In the genomic region with DNA sequence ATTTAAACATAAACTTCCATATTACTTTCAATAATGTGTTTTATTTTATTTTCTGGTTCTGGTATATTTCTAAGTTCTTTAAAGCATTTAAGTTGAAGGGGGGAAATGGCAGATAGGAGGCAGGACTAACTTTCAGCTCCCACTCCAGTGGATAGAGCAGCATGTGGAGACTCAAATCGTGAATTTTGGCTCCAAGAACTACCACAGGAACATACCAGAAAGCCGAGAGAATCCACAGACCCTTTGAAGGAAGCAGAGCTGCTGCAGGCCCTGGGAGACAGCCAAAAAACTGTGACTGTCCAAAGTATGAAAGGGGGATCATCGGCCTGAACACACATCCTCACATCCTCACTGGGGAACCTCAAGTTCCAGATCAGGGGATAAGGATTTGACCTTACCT, we compare ENCODE assay signal across 15 cellular contexts.
"Had no signal": no experiment of that assay in that cellular context is flagged by ENCODE, and none has a peak within 500 bp of the region (broad histone marks: within the 10 kb centered on the region; RNA-seq: fewer than 3 reads in every experiment).

No MANE protein-coding gene starts in this region.

- H3K36me3 ChIP-seq: spleen, tibial artery, uterus had no signal

- H3K27me3 Mint-ChIP-seq: central memory CD8-positive, alpha-beta T cell had no signal

- H3K27me3 ChIP-seq: spleen, tibial artery, uterus had no signal

- H3K4me3 ChIP-seq: spleen, tibial artery, uterus had no signal

- H3K4me3 Mint-ChIP-seq: activated naive CD4-positive, alpha-beta T cell treated with anti-CD3 and anti-CD28 coated beads, Interleukin-2, amount 50 U/mL, for 24 hours; brain; central memory CD8-positive, alpha-beta T cell; nephron had no signal

- H3K9me3 Mint-ChIP-seq: nephron had no signal

- H3K36me3 Mint-ChIP-seq: activated naive CD4-positive, alpha-beta T cell treated with anti-CD3 and anti-CD28 coated beads, Interleukin-2, amount 50 U/mL, for 24 hours; brain had no signal

- H3K27ac ChIP-seq: spleen, tibial artery, uterus had no signal

- H3K9me3 ChIP-seq: tibial artery, uterus had no signal

- H3K4me1 ChIP-seq: spleen, uterus had no signal

- H3K4me1 Mint-ChIP-seq: activated naive CD4-positive, alpha-beta T cell treated with anti-CD3 and anti-CD28 coated beads, Interleukin-2, amount 50 U/mL, for 24 hours; central memory CD8-positive, alpha-beta T cell; nephron had no signal

- DNase-seq: activated CD4-positive, alpha-beta T cell treated with anti-CD3 and anti-CD28 coated beads, Interleukin-2, amount 50 U/mL, for 4 hours; activated gamma-delta T cell; cortex of kidney; spleen; stimulated activated naive CD8-positive, alpha-beta T cell treated with anti-CD3 and anti-CD28 coated beads, Interleukin-15, Interleukin-2, amounts not matched to agents 100 U/mL and 50 U/mL, for 24 hours; substantia nigra; SW 1271; T-helper 2 cell; uterus had no signal

- ATAC-seq: sciatic nerve; stimulated activated naive CD8-positive, alpha-beta T cell treated with anti-CD3 and anti-CD28 coated beads, Interleukin-15, Interleukin-2, amounts not matched to agents 100 U/mL and 50 U/mL, for 24 hours had no signal

- H3K27ac Mint-ChIP-seq: activated naive CD4-positive, alpha-beta T cell treated with anti-CD3 and anti-CD28 coated beads, Interleukin-2, amount 50 U/mL, for 24 hours; brain; nephron had no signal
